ENCODE assay signal across 14 cellular contexts in the genomic region with DNA sequence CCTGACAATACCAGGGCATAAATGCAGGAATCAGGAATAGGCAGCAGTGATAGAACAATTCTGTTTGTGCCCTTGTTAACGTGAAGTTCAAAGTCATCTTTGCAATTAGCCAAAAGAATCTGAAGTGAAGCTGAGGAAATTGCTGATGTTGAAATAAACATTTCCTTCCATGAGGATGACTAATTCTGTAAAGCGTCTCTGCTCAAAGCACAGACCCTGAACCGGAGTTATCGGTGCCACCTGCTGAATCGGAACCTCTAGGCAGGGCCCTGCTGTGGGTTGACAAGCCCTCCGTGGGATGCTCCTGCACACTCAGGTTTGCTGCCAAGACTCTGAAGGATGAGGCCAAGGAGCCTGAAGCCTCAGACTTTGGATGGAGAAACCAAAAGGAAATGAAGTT. TPM values are rescaled to one million over a fixed set of nuclear protein-coding genes. Genes with fewer than 3 reads are reported as not detected.
DNase-seq lines count a peak whose midpoint lies in the region; TF ChIP-seq lines count a peak whose summit lies in the region.
"Had no signal": no experiment of that assay in that cellular context is flagged by ENCODE, and none has a peak within 500 bp of the region (broad histone marks: within the 10 kb centered on the region; RNA-seq: fewer than 3 reads in every experiment).

No MANE protein-coding gene starts in this region.

- H3K27me3 ChIP-seq in ovary (no peaks in the 10 kb centered on the region), BE2C (no peaks in the 10 kb centered on the region)
- H3K27me3 ChIP-seq: left lung had no signal

- H3K27ac Mint-ChIP-seq in dendritic cell treated with granulocyte-macrophage colony-stimulating factor and Interleukin-4, amounts not matched to agents 40 ng/mL and 50 ng/mL, for 4 days = no peak overlapping the region
- H3K27ac Mint-ChIP-seq: activated CD4-positive, alpha-beta T cell treated with anti-CD3 and anti-CD28 coated beads, Interleukin-2, amount 10 ng/mL, durations not matched to agents 24 days and 14 days; activated naive CD8-positive, alpha-beta T cell treated with anti-CD3 and anti-CD28 coated beads, Interleukin-2, amount 10 ng/mL, durations not matched to agents 7 days and 5 days; activated T-cell treated with anti-CD3 and anti-CD28 coated beads, Interleukin-2, amount 50 U/mL, for 24 hours had no signal

- WGBS in ovary, 3 donors = 3 to 9% (median 4%) methylated on average over 6 of the region's 6 CpGs

- peaks cover 23% of the 10 kb centered on the region for H3K4me1 Mint-ChIP-seq in dendritic cell treated with granulocyte-macrophage colony-stimulating factor and Interleukin-4, amounts not matched to agents 40 ng/mL and 50 ng/mL, for 4 days (ENCODE audit: low read depth)
- H3K4me1 Mint-ChIP-seq: activated naive CD8-positive, alpha-beta T cell treated with anti-CD3 and anti-CD28 coated beads, Interleukin-2, amount 10 ng/mL, durations not matched to agents 7 days and 5 days had no signal

- H3K36me3 ChIP-seq in ovary = no peaks in the 10 kb centered on the region
- no peaks in the 10 kb centered on the region for H3K36me3 ChIP-seq in BE2C
- H3K36me3 ChIP-seq: heart right ventricle, left lung had no signal

- no peak overlapping the region for H3K27ac ChIP-seq in ovary
- H3K27ac ChIP-seq: heart right ventricle, left lung had no signal

- no peak for TF ChIP-seq POLR2A in ovary (IDR thresholded peaks at IDR 0.05)

- intact Hi-C loops in dendritic cell treated with granulocyte-macrophage colony-stimulating factor and Interleukin-4, amounts not matched to agents 40 ng/mL and 50 ng/mL, for 4 days (cut with micrococcal nuclease) = loop anchor here (10.0 kb wide), 2 partner anchors 165 to 425 kb away; a partner anchor contains a TSS
- intact Hi-C loops in ovary (cut with DNase I) = no loop called here

- TF ChIP-seq EP300 in ovary (IDR thresholded peaks at IDR 0.05) = no peak

- H3K4me1 ChIP-seq in ovary (ENCODE audit: insufficient read depth) = no peaks in the 10 kb centered on the region
- H3K4me1 ChIP-seq in BE2C = no peaks in the 10 kb centered on the region

- H3K9me3 ChIP-seq in ovary (no peaks in the 10 kb centered on the region), BE2C (no peaks in the 10 kb centered on the region)
- H3K9me3 ChIP-seq: heart right ventricle, left lung had no signal

- H3K9me3 Mint-ChIP-seq in dendritic cell treated with granulocyte-macrophage colony-stimulating factor and Interleukin-4, amounts not matched to agents 40 ng/mL and 50 ng/mL, for 4 days = no peaks in the 10 kb centered on the region
- H3K9me3 Mint-ChIP-seq: activated CD4-positive, alpha-beta T cell treated with anti-CD3 and anti-CD28 coated beads, Interleukin-2, amount 10 ng/mL, durations not matched to agents 24 days and 14 days; activated naive CD8-positive, alpha-beta T cell treated with anti-CD3 and anti-CD28 coated beads, Interleukin-2, amount 10 ng/mL, durations not matched to agents 7 days and 5 days; activated T-cell treated with anti-CD3 and anti-CD28 coated beads, Interleukin-2, amount 50 U/mL, for 24 hours had no signal

- TF ChIP-seq CTCF in ovary (IDR thresholded peaks at IDR 0.05) (no peak), BE2C (IDR thresholded peaks at IDR 0.05; ENCODE audit: low read depth, low read length) (no peak)

- no peaks in the 10 kb centered on the region for H3K36me3 Mint-ChIP-seq in dendritic cell treated with granulocyte-macrophage colony-stimulating factor and Interleukin-4, amounts not matched to agents 40 ng/mL and 50 ng/mL, for 4 days (ENCODE audit: low read depth)
- H3K36me3 Mint-ChIP-seq: activated naive CD8-positive, alpha-beta T cell treated with anti-CD3 and anti-CD28 coated beads, Interleukin-2, amount 10 ng/mL, durations not matched to agents 7 days and 5 days had no signal

- peak; percentile 59 for DNase-seq in GM03348 (ENCODE audit: low spot score)
- peak; percentile 35 for DNase-seq in MV-4-11 (lab: John Stamatoyannopoulos, UW)
- DNase-seq in ovary = peak in 4 of 5 donors; percentile 30 to 51 (median 46)
- no peak for DNase-seq in DMS153 (lab: John Stamatoyannopoulos, UW)
- DNase-seq in BE2C = no peak
- no peak for DNase-seq in activated CD4-positive, alpha-beta T cell treated with anti-CD3 and anti-CD28 coated beads for 4 hours
- DNase-seq: activated CD4-positive, alpha-beta T cell treated with anti-CD3 and anti-CD28 coated beads, Interleukin-2, amount 10 ng/mL, durations not matched to agents 24 days and 14 days; activated naive CD8-positive, alpha-beta T cell treated with anti-CD3 and anti-CD28 coated beads, Interleukin-2, amount 10 ng/mL, durations not matched to agents 7 days and 5 days; activated T-cell treated with anti-CD3 and anti-CD28 coated beads, Interleukin-2, amount 50 U/mL, for 24 hours; heart right ventricle; left lung; SHP77; T-helper 9 cell had no signal

- peak overlapping the region; percentile 13 for H3K4me3 Mint-ChIP-seq in dendritic cell treated with granulocyte-macrophage colony-stimulating factor and Interleukin-4, amounts not matched to agents 40 ng/mL and 50 ng/mL, for 4 days
- H3K4me3 Mint-ChIP-seq: activated CD4-positive, alpha-beta T cell treated with anti-CD3 and anti-CD28 coated beads, Interleukin-2, amount 10 ng/mL, durations not matched to agents 24 days and 14 days; activated naive CD8-positive, alpha-beta T cell treated with anti-CD3 and anti-CD28 coated beads, Interleukin-2, amount 10 ng/mL, durations not matched to agents 7 days and 5 days; activated T-cell treated with anti-CD3 and anti-CD28 coated beads, Interleukin-2, amount 50 U/mL, for 24 hours had no signal

- H3K4me3 ChIP-seq in ovary (no peak overlapping the region), BE2C (ENCODE audit: low read depth, low read length) (no peak overlapping the region)
- H3K4me3 ChIP-seq: heart right ventricle, left lung had no signal

- peaks cover 17% of the 10 kb centered on the region for H3K27me3 Mint-ChIP-seq in dendritic cell treated with granulocyte-macrophage colony-stimulating factor and Interleukin-4, amounts not matched to agents 40 ng/mL and 50 ng/mL, for 4 days
- H3K27me3 Mint-ChIP-seq: activated CD4-positive, alpha-beta T cell treated with anti-CD3 and anti-CD28 coated beads, Interleukin-2, amount 10 ng/mL, durations not matched to agents 24 days and 14 days; activated naive CD8-positive, alpha-beta T cell treated with anti-CD3 and anti-CD28 coated beads, Interleukin-2, amount 10 ng/mL, durations not matched to agents 7 days and 5 days had no signal

RNA-seq across cellular contexts. Expression of a gene that starts 37.0 kb away (rescaled TPM):
- 100 to 1,000 TPM in 1 of 7 donors, 10 to 100 TPM in 2, 1 to 10 TPM in 4; 1.1 to 118 (median 9.1) TPM for total RNA-seq in ovary
- polyA plus RNA-seq in ovary = 10 to 100 TPM in 1 of 2 donors, 1 to 10 TPM in 1; 1.1 to 10.5 TPM
- polyA plus RNA-seq in BE2C (2012; ENCODE audit: insufficient read depth, insufficient read length, low read depth) = not detected

RNA-seq across cellular contexts. Expression of a gene that starts 55.0 kb away (rescaled TPM):
- 10 to 100 TPM; 32.4 to 99.0 (median 52.4) TPM for total RNA-seq in ovary
- 10 to 100 TPM; 75.2 to 84.5 TPM for polyA plus RNA-seq in ovary
- not detected for polyA plus RNA-seq in BE2C (2012; ENCODE audit: insufficient read depth, insufficient read length, low read depth)

Comparison
In these comparisons a context has a peak if more than half of its experiments do, and no peak if none do; other contexts are left out.
1. DNase-seq: peak in GM03348 (single experiment), MV-4-11 (single experiment) and ovary (4 of 5); none in DMS153 (single experiment), BE2C (single experiment) and activated CD4-positive, alpha-beta T cell treated with anti-CD3 and anti-CD28 coated beads for 4 hours (0 of 2).